25 cellular contexts compared by ENCODE assay signal in the genomic region with DNA sequence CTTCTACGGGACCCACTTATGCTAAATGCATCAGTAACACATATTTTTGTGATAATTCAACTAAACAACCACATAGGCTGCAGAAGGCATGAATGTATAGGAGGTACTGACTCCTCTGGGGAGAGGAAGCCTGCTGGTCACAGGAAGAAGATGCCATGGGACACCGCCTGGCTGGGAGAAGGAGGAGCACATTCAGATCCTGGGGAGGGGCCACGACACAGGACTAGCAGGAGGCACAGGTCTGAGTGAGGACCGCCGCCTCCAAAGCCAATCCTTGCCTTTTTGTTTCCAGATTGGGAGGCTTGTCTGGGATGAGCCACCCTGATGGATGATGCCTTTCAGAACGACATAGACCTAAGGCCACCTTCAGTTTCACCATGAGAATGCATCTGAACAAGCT. TPM values are rescaled to one million over a fixed set of nuclear protein-coding genes. Genes with fewer than 3 reads are reported as not detected.
"Had no signal": no experiment of that assay in that cellular context is flagged by ENCODE, and none has a peak within 500 bp of the region (broad histone marks: within the 10 kb centered on the region; RNA-seq: fewer than 3 reads in every experiment).

No MANE protein-coding gene starts in this region.

- H3K4me3 ChIP-seq: coronary artery, left ventricle myocardium inferior, neural progenitor cell, ovary, prostate gland, thyroid gland had no signal

- H3K4me2 ChIP-seq: neural progenitor cell had no signal

- H2AFZ ChIP-seq: neural progenitor cell had no signal

- H3K27me3 ChIP-seq: foreskin keratinocyte, neural progenitor cell, ovary, thyroid gland had no signal

- H3K4me3 Mint-ChIP-seq: activated T-helper 1 cell treated with anti-CD3 and anti-CD28 coated beads, Interleukin-12 subunit alpha, Interleukin-12 subunit beta, Interleukin-2, Interleukin-4 antibody, amounts not matched to agents 30 ng/mL and 10 ng/mL and 1 ng/mL, durations not matched to agents 14 hours and 24 hours and 36 hours; central memory CD8-positive, alpha-beta T cell; mesothelial cell of epicardium; naive thymus-derived CD8-positive, alpha-beta T cell; neural progenitor cell had no signal

- H3K9me3 ChIP-seq: left ventricle myocardium inferior, ovary, prostate gland, thyroid gland had no signal

- H3K36me3 ChIP-seq: neural progenitor cell, ovary had no signal

- H3K27ac Mint-ChIP-seq: activated T-helper 1 cell treated with anti-CD3 and anti-CD28 coated beads, Interleukin-12 subunit alpha, Interleukin-12 subunit beta, Interleukin-2, Interleukin-4 antibody, amounts not matched to agents 30 ng/mL and 10 ng/mL and 1 ng/mL, durations not matched to agents 14 hours and 24 hours and 36 hours; mesothelial cell of epicardium; neural progenitor cell had no signal

- H3K27ac ChIP-seq: foreskin keratinocyte, neural progenitor cell, ovary, thyroid gland had no signal

- H3K9me3 Mint-ChIP-seq: activated T-helper 1 cell treated with anti-CD3 and anti-CD28 coated beads, Interleukin-12 subunit alpha, Interleukin-12 subunit beta, Interleukin-2, Interleukin-4 antibody, amounts not matched to agents 30 ng/mL and 10 ng/mL and 1 ng/mL, durations not matched to agents 14 hours and 24 hours and 36 hours; central memory CD8-positive, alpha-beta T cell; naive thymus-derived CD8-positive, alpha-beta T cell; neural progenitor cell had no signal

- H3K9ac ChIP-seq: neural progenitor cell had no signal

- H3K27me3 Mint-ChIP-seq: central memory CD8-positive, alpha-beta T cell; naive thymus-derived CD8-positive, alpha-beta T cell had no signal

- H3K4me1 Mint-ChIP-seq: mesothelial cell of epicardium, neural progenitor cell had no signal

- H3K4me1 ChIP-seq: neural progenitor cell, thyroid gland had no signal

- DNase-seq: activated CD4-positive, alpha-beta T cell treated with anti-CD3 and anti-CD28 coated beads for 4 hours; activated CD4-positive, alpha-beta T cell treated with anti-CD3 and anti-CD28 coated beads, Interleukin-2, amount 50 U/mL, for 48 hours; activated CD4-positive, CD25-positive, alpha-beta regulatory T cell; activated gamma-delta T cell; activated naive CD4-positive, alpha-beta T cell treated with anti-CD3 and anti-CD28 coated beads, Interleukin-2, amount 50 U/mL, for 16 hours; erythroblast; foreskin keratinocyte; left ventricle myocardium inferior; naive thymus-derived CD8-positive, alpha-beta T cell; ovary; stimulated activated CD4-positive, alpha-beta T cell treated with anti-CD3 and anti-CD28 coated beads, Interleukin-2, amount 100 ng/mL, for 48 hours; stimulated activated naive CD4-positive, alpha-beta T cell treated with Interleukin-2 at 50 U/mL for 16 hours; T1000; thyroid gland had no signal

RNA-seq across cellular contexts. Expression of gene SLC38A8, which starts 39.5 kb away (rescaled TPM):
- total RNA-seq: activated T-helper 1 cell treated with anti-CD3 and anti-CD28 coated beads, Interleukin-12 subunit alpha, Interleukin-12 subunit beta, Interleukin-2, Interleukin-4 antibody, amounts not matched to agents 30 ng/mL and 10 ng/mL and 1 ng/mL, durations not matched to agents 14 hours and 24 hours and 36 hours; astrocyte; foreskin keratinocyte; glomerular endothelial cell; left ventricle myocardium inferior; lung microvascular endothelial cell; mesothelial cell of epicardium; naive thymus-derived CD8-positive, alpha-beta T cell; prostate gland; T-helper 1 cell treated with Interleukin-12 subunit alpha and Interleukin-12 subunit beta and Interleukin-4 antibody, amounts not matched to agents 30 ng/mL and 1 ng/mL, for 36 hours; thyroid gland; ureter had no signal
- polyA plus RNA-seq: foreskin keratinocyte; naive thymus-derived CD8-positive, alpha-beta T cell had no signal
